1 cellular context compared by ENCODE assay signal in the genomic region with DNA sequence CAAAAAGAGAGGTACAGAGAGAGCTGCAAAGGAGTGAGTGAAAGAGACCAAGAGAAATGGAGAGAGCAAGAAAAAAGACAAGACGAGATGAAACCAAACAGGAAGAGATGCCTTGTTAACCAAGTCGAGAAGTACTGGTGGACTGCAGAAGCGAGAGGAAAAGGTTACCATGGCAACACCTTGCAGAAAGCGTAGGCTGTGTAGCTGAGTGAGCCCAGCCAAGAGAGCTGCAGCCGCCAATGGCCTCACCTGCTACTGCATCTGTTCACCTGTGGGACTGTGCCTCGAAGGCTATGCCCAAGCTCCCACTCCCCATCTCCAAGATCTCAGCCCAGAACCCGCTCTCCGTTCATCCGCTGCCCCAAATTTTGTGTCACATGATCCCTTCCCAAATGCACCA.
TF ChIP-seq lines count a peak whose summit lies in the region.

No MANE protein-coding gene starts in this region.

TF ChIP-seq in K562, 482 proteins besides CTCF, POLR2A, EP300 and RAD21 (continued from another document):
- TF ChIP-seq RFX1 (IDR thresholded peaks at IDR 0.05) (peak; percentile 88), TSHZ1 (CRISPR knock-in tag; IDR thresholded peaks at IDR 0.05) (no peak), MCM7 (IDR thresholded peaks at IDR 0.05) (no peak), E4F1 (CRISPR knock-in tag; IDR thresholded peaks at IDR 0.05; ENCODE audit: borderline replicate concordance) (no peak), NR2C1 (IDR thresholded peaks at IDR 0.05) (no peak), NR2C1 (tag; IDR thresholded peaks at IDR 0.05) (no peak)
